8 cellular contexts compared by ENCODE assay signal in the genomic region with DNA sequence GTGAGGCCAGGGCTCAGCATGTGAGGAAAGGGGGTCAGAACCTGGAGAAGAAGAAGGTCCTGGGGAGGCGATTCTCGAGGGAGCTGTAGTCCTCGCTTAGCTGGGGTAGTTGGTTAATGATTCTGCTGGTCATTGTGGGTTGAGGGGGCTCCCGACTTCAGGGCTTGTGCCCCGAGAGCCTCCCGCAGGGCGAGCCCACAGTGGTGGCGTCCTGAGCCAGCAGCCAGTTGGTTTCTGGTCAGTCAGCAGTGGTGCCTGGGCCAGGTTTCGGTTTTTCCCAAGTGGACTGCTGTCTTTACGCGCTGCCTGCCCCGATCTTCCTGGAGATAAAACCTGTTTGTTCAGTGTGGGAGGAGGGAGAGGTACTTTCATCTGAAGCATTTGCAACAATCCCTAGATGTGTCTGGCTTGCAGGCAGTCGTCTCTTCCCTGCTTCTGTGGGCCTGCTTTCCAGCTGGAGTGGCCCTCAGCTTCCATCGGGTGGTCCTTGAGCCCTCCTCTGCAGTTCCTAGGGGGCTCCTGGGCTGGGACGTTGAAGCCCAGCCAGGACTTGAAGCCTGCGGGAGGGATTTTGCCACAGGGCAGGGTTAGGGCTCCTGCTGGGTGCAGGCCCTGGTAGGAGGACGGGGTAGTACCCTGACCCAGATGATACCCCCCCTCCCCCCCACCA.
DNase-seq lines count a peak whose midpoint lies in the region; ATAC-seq and TF ChIP-seq lines count a peak whose summit lies in the region.

No MANE protein-coding gene starts in this region.

- H3K4me1 ChIP-seq in RWPE2 (ENCODE audit: insufficient read depth, poor library complexity, severe bottlenecking) (peaks cover 9% of the 10 kb centered on the region), rectal smooth muscle tissue (ENCODE audit: control insufficient read depth, insufficient read depth, low read length) (peaks cover 42% of the 10 kb centered on the region)

- H3K9me3 ChIP-seq in RWPE2 (ENCODE audit: severe bottlenecking): no peaks in the 10 kb centered on the region

- ATAC-seq in RWPE2 (ENCODE audit: low read depth) (no peak), GM18870 (IDR thresholded peaks at IDR 0.05; ENCODE audit: unreplicated experiment) (no peak)

- peak; percentile 29 for DNase-seq in EH (ENCODE audit: low read depth)
- no peak for DNase-seq in RWPE2 (ENCODE audit: low spot score)
- peak; percentile 44 for DNase-seq in fibroblast of mammary gland (ENCODE audit: low read depth)
- no peak for DNase-seq in Ammon's horn (ENCODE audit: low spot score)
- no peak for DNase-seq in erythroblast (lab: John Stamatoyannopoulos, UW)
- no peak for DNase-seq in NCI-H69 (lab: John Stamatoyannopoulos, UW)

- peak overlapping the region; percentile 73 for H3K4me3 ChIP-seq in RWPE2 (ENCODE audit: severe bottlenecking)
- peak overlapping the region; percentile 38 for H3K4me3 ChIP-seq in fibroblast of mammary gland (ENCODE audit: control insufficient read depth, low read depth, low read length)
- peak overlapping the region; percentile 56 for H3K4me3 ChIP-seq in rectal smooth muscle tissue (ENCODE audit: low read length)

- H3K27me3 ChIP-seq in RWPE2 (ENCODE audit: insufficient read depth, poor library complexity, severe bottlenecking): no peaks in the 10 kb centered on the region
- H3K27me3 ChIP-seq in rectal smooth muscle tissue (ENCODE audit: control insufficient read depth, insufficient read depth, low read length): no peaks in the 10 kb centered on the region

- H3K36me3 ChIP-seq in RWPE2 (ENCODE audit: low read depth): peaks cover 76% of the 10 kb centered on the region
- peaks cover 23% of the 10 kb centered on the region for H3K36me3 ChIP-seq in rectal smooth muscle tissue (ENCODE audit: control insufficient read depth, insufficient read depth, low read length)

- H3K27ac ChIP-seq in RWPE2 (ENCODE audit: poor library complexity, severe bottlenecking) (peak overlapping the region; percentile 89), rectal smooth muscle tissue (ENCODE audit: low read depth, low read length) (peak overlapping the region; percentile 47)

- TF ChIP-seq CTCF in RWPE2 (IDR thresholded peaks at IDR 0.05; ENCODE audit: poor library complexity, severe bottlenecking) (no peak), fibroblast of mammary gland (conservative IDR thresholded peaks at IDR 0.05; ENCODE audit: control insufficient read depth, insufficient read depth, low read depth, low read length) (no peak)

- peak overlapping the region; percentile 71 for H3K9ac ChIP-seq in rectal smooth muscle tissue (ENCODE audit: low read length)

- TF ChIP-seq POLR2A in erythroblast (IDR thresholded peaks at IDR 0.05; ENCODE audit: low read length): no peak

Comparison
In these comparisons a context has a peak if more than half of its experiments do, and no peak if none do; other contexts are left out.
1. DNase-seq: peak in EH (single experiment) and fibroblast of mammary gland (single experiment); none in RWPE2 (single experiment), Ammon's horn (single experiment), erythroblast (0 of 2) and NCI-H69 (single experiment).
2. Peak in every context shown above with its lines, with median percentiles within 50 percentile points of each other: H3K4me3 ChIP-seq.